ENCODE assay signal across 1 cellular context in genomic region chr17:63842540-63843386, GRCh38.
TF ChIP-seq lines count a peak whose summit lies in the region.

Gene SMARCD2 (minus strand): TSS chr17:63842685. CDS start chr17:63842674, 11 bp downstream.

TF ChIP-seq in K562, 482 proteins besides CTCF, POLR2A, EP300 and RAD21 (continued from another document and continues in another):
- peak in 1 of 2 experiments; percentile 69; a peak in 2 of 4 replicates for TF ChIP-seq BCLAF1 (IDR thresholded peaks at IDR 0.05; ENCODE audit: borderline replicate concordance in 1 of 2, control insufficient read depth in 1 of 2, low read depth in 2 of 2, low read length in 1 of 2)
- TF ChIP-seq ZFPM2 (CRISPR knock-in tag; IDR thresholded peaks at IDR 0.05): no peak
- TF ChIP-seq SAP30 (IDR thresholded peaks at IDR 0.05; ENCODE audit: borderline replicate concordance, insufficient read depth, low read depth, low read length, poor library complexity, severe bottlenecking): no peak
- no peak for TF ChIP-seq ZNF398 (CRISPR knock-in tag; IDR thresholded peaks at IDR 0.05)
- TF ChIP-seq TAF15 (IDR thresholded peaks at IDR 0.05; ENCODE audit: low read depth, low read length): no peak
- TF ChIP-seq SP1 (CRISPR knock-in tag; IDR thresholded peaks at IDR 0.05): peak; percentile 99
- TF ChIP-seq ZNF165 (CRISPR knock-in tag; IDR thresholded peaks at IDR 0.05; ENCODE audit: borderline replicate concordance): no peak
- TF ChIP-seq ZNF175 (CRISPR knock-in tag; IDR thresholded peaks at IDR 0.05; ENCODE audit: low read depth): peak; percentile 77
- peak; percentile 83 to 95 for TF ChIP-seq TEAD1 (CRISPR knock-in tag; IDR thresholded peaks at IDR 0.05)
- no peak for TF ChIP-seq ADNP (tag; IDR thresholded peaks at IDR 0.05)
- TF ChIP-seq, protein P1, sequence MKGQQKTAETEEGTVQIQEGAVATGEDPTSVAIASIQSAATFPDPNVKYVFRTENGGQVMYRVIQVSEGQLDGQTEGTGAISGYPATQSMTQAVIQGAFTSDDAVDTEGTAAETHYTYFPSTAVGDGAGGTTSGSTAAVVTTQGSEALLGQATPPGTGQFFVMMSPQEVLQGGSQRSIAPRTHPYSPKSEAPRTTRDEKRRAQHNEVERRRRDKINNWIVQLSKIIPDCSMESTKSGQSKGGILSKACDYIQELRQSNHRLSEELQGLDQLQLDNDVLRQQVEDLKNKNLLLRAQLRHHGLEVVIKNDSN (CRISPR knock-in tag; IDR thresholded peaks at IDR 0.05): no peak
- peak; percentile 23; the same call in 1 of the 2 replicates for TF ChIP-seq SMARCA4 (IDR thresholded peaks at IDR 0.05)
- TF ChIP-seq NR2C1 (IDR thresholded peaks at IDR 0.05): peak; percentile 100
- TF ChIP-seq NR2C1 (tag; IDR thresholded peaks at IDR 0.05): peak; percentile 100
- TF ChIP-seq, protein P2, sequence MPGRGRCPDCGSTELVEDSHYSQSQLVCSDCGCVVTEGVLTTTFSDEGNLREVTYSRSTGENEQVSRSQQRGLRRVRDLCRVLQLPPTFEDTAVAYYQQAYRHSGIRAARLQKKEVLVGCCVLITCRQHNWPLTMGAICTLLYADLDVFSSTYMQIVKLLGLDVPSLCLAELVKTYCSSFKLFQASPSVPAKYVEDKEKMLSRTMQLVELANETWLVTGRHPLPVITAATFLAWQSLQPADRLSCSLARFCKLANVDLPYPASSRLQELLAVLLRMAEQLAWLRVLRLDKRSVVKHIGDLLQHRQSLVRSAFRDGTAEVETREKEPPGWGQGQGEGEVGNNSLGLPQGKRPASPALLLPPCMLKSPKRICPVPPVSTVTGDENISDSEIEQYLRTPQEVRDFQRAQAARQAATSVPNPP (IDR thresholded peaks at IDR 0.05; ENCODE audit: borderline replicate concordance, insufficient read depth, insufficient read length): no peak
- no peak for TF ChIP-seq RBM34 (IDR thresholded peaks at IDR 0.05; ENCODE audit: borderline replicate concordance, insufficient read depth, low read length)
- peak; percentile 91 for TF ChIP-seq ARID4B (CRISPR knock-in tag; IDR thresholded peaks at IDR 0.05)
- TF ChIP-seq CSDE1 (IDR thresholded peaks at IDR 0.05): no peak
- TF ChIP-seq, protein P3, sequence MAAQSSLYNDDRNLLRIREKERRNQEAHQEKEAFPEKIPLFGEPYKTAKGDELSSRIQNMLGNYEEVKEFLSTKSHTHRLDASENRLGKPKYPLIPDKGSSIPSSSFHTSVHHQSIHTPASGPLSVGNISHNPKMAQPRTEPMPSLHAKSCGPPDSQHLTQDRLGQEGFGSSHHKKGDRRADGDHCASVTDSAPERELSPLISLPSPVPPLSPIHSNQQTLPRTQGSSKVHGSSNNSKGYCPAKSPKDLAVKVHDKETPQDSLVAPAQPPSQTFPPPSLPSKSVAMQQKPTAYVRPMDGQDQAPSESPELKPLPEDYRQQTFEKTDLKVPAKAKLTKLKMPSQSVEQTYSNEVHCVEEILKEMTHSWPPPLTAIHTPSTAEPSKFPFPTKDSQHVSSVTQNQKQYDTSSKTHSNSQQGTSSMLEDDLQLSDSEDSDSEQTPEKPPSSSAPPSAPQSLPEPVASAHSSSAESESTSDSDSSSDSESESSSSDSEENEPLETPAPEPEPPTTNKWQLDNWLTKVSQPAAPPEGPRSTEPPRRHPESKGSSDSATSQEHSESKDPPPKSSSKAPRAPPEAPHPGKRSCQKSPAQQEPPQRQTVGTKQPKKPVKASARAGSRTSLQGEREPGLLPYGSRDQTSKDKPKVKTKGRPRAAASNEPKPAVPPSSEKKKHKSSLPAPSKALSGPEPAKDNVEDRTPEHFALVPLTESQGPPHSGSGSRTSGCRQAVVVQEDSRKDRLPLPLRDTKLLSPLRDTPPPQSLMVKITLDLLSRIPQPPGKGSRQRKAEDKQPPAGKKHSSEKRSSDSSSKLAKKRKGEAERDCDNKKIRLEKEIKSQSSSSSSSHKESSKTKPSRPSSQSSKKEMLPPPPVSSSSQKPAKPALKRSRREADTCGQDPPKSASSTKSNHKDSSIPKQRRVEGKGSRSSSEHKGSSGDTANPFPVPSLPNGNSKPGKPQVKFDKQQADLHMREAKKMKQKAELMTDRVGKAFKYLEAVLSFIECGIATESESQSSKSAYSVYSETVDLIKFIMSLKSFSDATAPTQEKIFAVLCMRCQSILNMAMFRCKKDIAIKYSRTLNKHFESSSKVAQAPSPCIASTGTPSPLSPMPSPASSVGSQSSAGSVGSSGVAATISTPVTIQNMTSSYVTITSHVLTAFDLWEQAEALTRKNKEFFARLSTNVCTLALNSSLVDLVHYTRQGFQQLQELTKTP (IDR thresholded peaks at IDR 0.05; ENCODE audit: low read depth in 1 of 2, partially characterized antibody in 2 of 2): peak in 1 of 2 experiments; percentile 78
- no peak for TF ChIP-seq ILK (tag; IDR thresholded peaks at IDR 0.05; ENCODE audit: borderline replicate concordance, low read depth)
- peak; percentile 77 for TF ChIP-seq SMAD1 (IDR thresholded peaks at IDR 0.05; ENCODE audit: low read depth, low read length, partially characterized antibody)
- peak; percentile 5; the same call in 1 of the 2 replicates for TF ChIP-seq SMC3 (conservative IDR thresholded peaks at IDR 0.05; ENCODE audit: insufficient read depth, low read depth, low read length)
- TF ChIP-seq ZKSCAN8 (CRISPR knock-in tag; IDR thresholded peaks at IDR 0.05): no peak
- no peak for TF ChIP-seq SRSF3 (IDR thresholded peaks at IDR 0.05; ENCODE audit: insufficient read depth, low read length)
- TF ChIP-seq, protein P4, sequence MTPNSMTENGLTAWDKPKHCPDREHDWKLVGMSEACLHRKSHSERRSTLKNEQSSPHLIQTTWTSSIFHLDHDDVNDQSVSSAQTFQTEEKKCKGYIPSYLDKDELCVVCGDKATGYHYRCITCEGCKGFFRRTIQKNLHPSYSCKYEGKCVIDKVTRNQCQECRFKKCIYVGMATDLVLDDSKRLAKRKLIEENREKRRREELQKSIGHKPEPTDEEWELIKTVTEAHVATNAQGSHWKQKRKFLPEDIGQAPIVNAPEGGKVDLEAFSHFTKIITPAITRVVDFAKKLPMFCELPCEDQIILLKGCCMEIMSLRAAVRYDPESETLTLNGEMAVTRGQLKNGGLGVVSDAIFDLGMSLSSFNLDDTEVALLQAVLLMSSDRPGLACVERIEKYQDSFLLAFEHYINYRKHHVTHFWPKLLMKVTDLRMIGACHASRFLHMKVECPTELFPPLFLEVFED (CRISPR knock-in tag; conservative IDR thresholded peaks at IDR 0.05): 0 out of 2 replicates have a peak, but pooled peaks have one; percentile 14
- TF ChIP-seq IRF2 (CRISPR knock-in tag; IDR thresholded peaks at IDR 0.05): no peak
- TF ChIP-seq CBX5 (IDR thresholded peaks at IDR 0.05; ENCODE audit: borderline replicate concordance, low read depth): 0 out of 2 replicates have a peak, but pooled peaks have one; percentile 70
- no peak for TF ChIP-seq IFI16 (CRISPR knock-in tag; IDR thresholded peaks at IDR 0.05)
- TF ChIP-seq BCOR (IDR thresholded peaks at IDR 0.05): peak; percentile 6; the same call in 1 of the 2 replicates
- no peak for TF ChIP-seq MCM3 (IDR thresholded peaks at IDR 0.05)
- no peak for TF ChIP-seq CBX8 (IDR thresholded peaks at IDR 0.05; ENCODE audit: borderline replicate concordance, extremely low read depth, low read depth, low read length, poor library complexity, severe bottlenecking)
- peak; percentile 73; the same call in 1 of the 2 replicates for TF ChIP-seq THAP7 (CRISPR knock-in tag; IDR thresholded peaks at IDR 0.05)
- peak; percentile 68 for TF ChIP-seq POLR2B (IDR thresholded peaks at IDR 0.05; ENCODE audit: low read depth, partially characterized antibody)
- no peak for TF ChIP-seq ARHGAP35 (IDR thresholded peaks at IDR 0.05; ENCODE audit: partially characterized antibody)
- TF ChIP-seq, protein P5, sequence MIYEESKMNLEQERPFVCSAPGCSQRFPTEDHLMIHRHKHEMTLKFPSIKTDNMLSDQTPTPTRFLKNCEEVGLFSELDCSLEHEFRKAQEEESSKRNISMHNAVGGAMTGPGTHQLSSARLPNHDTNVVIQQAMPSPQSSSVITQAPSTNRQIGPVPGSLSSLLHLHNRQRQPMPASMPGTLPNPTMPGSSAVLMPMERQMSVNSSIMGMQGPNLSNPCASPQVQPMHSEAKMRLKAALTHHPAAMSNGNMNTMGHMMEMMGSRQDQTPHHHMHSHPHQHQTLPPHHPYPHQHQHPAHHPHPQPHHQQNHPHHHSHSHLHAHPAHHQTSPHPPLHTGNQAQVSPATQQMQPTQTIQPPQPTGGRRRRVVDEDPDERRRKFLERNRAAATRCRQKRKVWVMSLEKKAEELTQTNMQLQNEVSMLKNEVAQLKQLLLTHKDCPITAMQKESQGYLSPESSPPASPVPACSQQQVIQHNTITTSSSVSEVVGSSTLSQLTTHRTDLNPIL (CRISPR knock-in tag; IDR thresholded peaks at IDR 0.05): no peak
- TF ChIP-seq ZBED1 (IDR thresholded peaks at IDR 0.05): peak; percentile 87; the same call in 1 of the 2 replicates
- no peak for TF ChIP-seq ZC3H8 (IDR thresholded peaks at IDR 0.05)
- TF ChIP-seq JUND (IDR thresholded peaks at IDR 0.05; ENCODE audit: borderline replicate concordance, low read depth, low read length): peak; percentile 82
- TF ChIP-seq JUND (tag; IDR thresholded peaks at IDR 0.05; ENCODE audit: borderline replicate concordance, low read depth, low read length): no peak; the same call in 2 of the 3 replicates
- peak; percentile 99 for TF ChIP-seq NR2C2 (CRISPR knock-in tag; IDR thresholded peaks at IDR 0.05)
- TF ChIP-seq NR2C2 (tag; IDR thresholded peaks at IDR 0.05): peak; percentile 100
- TF ChIP-seq, protein P6, sequence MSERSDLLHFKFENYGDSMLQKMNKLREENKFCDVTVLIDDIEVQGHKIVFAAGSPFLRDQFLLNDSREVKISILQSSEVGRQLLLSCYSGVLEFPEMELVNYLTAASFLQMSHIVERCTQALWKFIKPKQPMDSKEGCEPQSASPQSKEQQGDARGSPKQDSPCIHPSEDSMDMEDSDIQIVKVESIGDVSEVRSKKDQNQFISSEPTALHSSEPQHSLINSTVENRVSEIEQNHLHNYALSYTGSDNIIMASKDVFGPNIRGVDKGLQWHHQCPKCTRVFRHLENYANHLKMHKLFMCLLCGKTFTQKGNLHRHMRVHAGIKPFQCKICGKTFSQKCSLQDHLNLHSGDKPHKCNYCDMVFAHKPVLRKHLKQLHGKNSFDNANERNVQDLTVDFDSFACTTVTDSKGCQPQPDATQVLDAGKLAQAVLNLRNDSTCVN (CRISPR knock-in tag; IDR thresholded peaks at IDR 0.05): no peak
- peak; percentile 100 for TF ChIP-seq THRAP3 (IDR thresholded peaks at IDR 0.05; ENCODE audit: borderline replicate concordance)
